ENCODE assay signal across 13 cellular contexts in the genomic region with DNA sequence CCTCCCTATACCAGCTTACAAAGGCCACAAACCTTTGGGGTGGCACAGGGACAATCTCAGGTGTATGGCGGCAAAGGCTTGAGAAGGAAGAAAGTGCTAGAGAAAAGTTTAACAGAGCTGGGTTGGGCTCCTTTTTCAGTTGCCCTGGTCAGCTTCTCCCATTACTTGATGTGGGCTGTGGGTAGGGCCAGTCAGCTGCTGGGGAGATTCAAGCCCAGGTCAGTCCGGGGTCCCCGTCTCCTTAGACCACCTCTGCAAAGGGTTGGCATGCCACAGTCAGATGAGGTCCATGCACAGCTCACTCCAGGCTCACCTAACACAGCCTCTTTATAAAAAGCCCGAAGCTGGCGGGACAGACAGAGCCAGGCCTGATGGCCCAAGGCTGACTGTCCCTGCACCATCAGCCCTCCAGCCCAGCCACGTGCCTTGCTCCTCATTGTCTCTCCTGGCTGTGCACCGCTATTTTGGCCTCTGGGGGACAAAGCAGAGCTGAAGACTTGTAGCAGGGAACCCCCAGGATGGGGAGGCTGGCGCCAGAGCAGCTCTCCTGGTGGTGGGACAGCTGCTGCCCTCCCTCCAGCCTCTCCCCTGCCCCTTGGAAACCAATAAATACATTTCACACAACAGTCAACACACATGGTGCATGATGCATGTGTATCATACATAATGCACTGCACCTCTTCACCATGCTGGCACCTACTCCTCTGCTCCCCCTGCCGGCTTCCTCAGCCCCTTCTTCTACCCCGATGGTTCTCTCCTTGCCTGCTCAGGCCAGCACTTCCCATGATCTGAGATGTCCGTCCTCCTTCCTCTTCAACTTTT.
DNase-seq lines count a peak whose midpoint lies in the region; ATAC-seq and TF ChIP-seq lines count a peak whose summit lies in the region.
"Had no signal": no experiment of that assay in that cellular context is flagged by ENCODE, and none has a peak within 500 bp of the region (broad histone marks: within the 10 kb centered on the region; RNA-seq: fewer than 3 reads in every experiment).

No MANE protein-coding gene starts in this region.

- TF ChIP-seq CTCF in lower lobe of right lung (IDR thresholded peaks at IDR 0.05), result peak; percentile 13
- no peak for TF ChIP-seq CTCF in upper lobe of left lung (IDR thresholded peaks at IDR 0.05)

- DNase-seq in EH (ENCODE audit: low read depth) (peak; percentile 7), SK-MEL-5 (ENCODE audit: low read depth, low spot score) (peak; percentile 58), lower lobe of right lung (peak; percentile 19), HPDE6-E6E7 (ENCODE audit: extremely low spot score) (no peak), upper lobe of left lung (no peak)
- DNase-seq: activated CD8-positive, alpha-beta T cell treated with anti-CD3 and anti-CD28 coated beads for 36 hours; amniotic stem cell; immature natural killer cell; NCI-H2107; SJCRH30 had no signal

- H3K36me3 ChIP-seq in lower lobe of right lung (no peaks in the 10 kb centered on the region), upper lobe of left lung (no peaks in the 10 kb centered on the region)
- H3K36me3 ChIP-seq: SJCRH30 had no signal

- TF ChIP-seq EP300 in upper lobe of left lung (IDR thresholded peaks at IDR 0.05), result no peak

- TF ChIP-seq POLR2A in upper lobe of left lung (IDR thresholded peaks at IDR 0.05), result no peak

- no peak overlapping the region for H3K4me3 ChIP-seq in lower lobe of right lung
- no peak overlapping the region for H3K4me3 ChIP-seq in upper lobe of left lung
- H3K4me3 ChIP-seq: SJCRH30 had no signal

- peak; percentile 75 for ATAC-seq in GM18868 (IDR thresholded peaks at IDR 0.05; ENCODE audit: unreplicated experiment)
- peak in 1 of 2 donors; percentile 10 for ATAC-seq in lower lobe of right lung
- ATAC-seq in HG02840 (IDR thresholded peaks at IDR 0.05; ENCODE audit: low FRiP score, unreplicated experiment), result no peak
- no peak for ATAC-seq in upper lobe of left lung (ENCODE audit: low FRiP score in 2 of 2)
- ATAC-seq in GM21526 (IDR thresholded peaks at IDR 0.05; ENCODE audit: low FRiP score, unreplicated experiment), result no peak
- ATAC-seq: activated CD8-positive, alpha-beta T cell treated with anti-CD3 and anti-CD28 coated beads for 36 hours had no signal

- intact Hi-C loops in lower lobe of right lung (cut with DNase I), result no loop called here

- no peaks in the 10 kb centered on the region for H3K9me3 ChIP-seq in lower lobe of right lung
- no peaks in the 10 kb centered on the region for H3K9me3 ChIP-seq in upper lobe of left lung
- H3K9me3 ChIP-seq: SJCRH30 had no signal

- in situ Hi-C loops in SK-MEL-5 (cut with HindIII; ENCODE audit: low pct_unique_long_range_greater_than_20kb, low sequenced_read_pairs), result no loop called here

- H3K27ac ChIP-seq in lower lobe of right lung, result no peak overlapping the region
- H3K27ac ChIP-seq in upper lobe of left lung, result no peak overlapping the region
- H3K27ac ChIP-seq: SJCRH30 had no signal

- H3K27me3 ChIP-seq in lower lobe of right lung (ENCODE audit: low read depth) (no peaks in the 10 kb centered on the region), upper lobe of left lung (no peaks in the 10 kb centered on the region)
- H3K27me3 ChIP-seq: SJCRH30 had no signal

- H3K4me1 ChIP-seq in lower lobe of right lung (no peaks in the 10 kb centered on the region), upper lobe of left lung (no peaks in the 10 kb centered on the region)

- WGBS in upper lobe of left lung, 2 donors, result 76 to 88% methylated on average over 6 to 10 of the region's 11 CpGs

Comparison
In these comparisons a context has a peak if more than half of its experiments do, and no peak if none do; other contexts are left out.
1. DNase-seq: peak in EH (single experiment), SK-MEL-5 (single experiment) and lower lobe of right lung (single experiment); none in HPDE6-E6E7 (single experiment) and upper lobe of left lung (0 of 2).